ENCODE assay signal across 1 cellular context in genomic region chr16:5058476-5058875, GRCh38.
TF ChIP-seq lines count a peak whose summit lies in the region.

No MANE protein-coding gene starts in this region.

TF ChIP-seq in HepG2, 621 proteins besides CTCF, POLR2A, EP300 and RAD21 (continued from another document and continues in another):
- TF ChIP-seq TFAP4 (IDR thresholded peaks at IDR 0.05; ENCODE audit: borderline replicate concordance, low read depth) (peak; percentile 27; the same call in 1 of the 2 replicates), ZSCAN5A (CRISPR knock-in tag; IDR thresholded peaks at IDR 0.05; ENCODE audit: borderline replicate concordance) (no peak), ZZZ3 (CRISPR knock-in tag; IDR thresholded peaks at IDR 0.05; ENCODE audit: borderline replicate concordance) (no peak), SMC3 (IDR thresholded peaks at IDR 0.05; ENCODE audit: low read length) (peak; percentile 62; the same call in 1 of the 2 replicates), ZNF333 (CRISPR knock-in tag; IDR thresholded peaks at IDR 0.05; ENCODE audit: borderline replicate concordance) (no peak), ZNF260 (CRISPR knock-in tag; IDR thresholded peaks at IDR 0.05; ENCODE audit: borderline replicate concordance, low read depth) (no peak), ZNF326 (CRISPR knock-in tag; IDR thresholded peaks at IDR 0.05; ENCODE audit: borderline replicate concordance) (no peak), AHDC1 (CRISPR knock-in tag; IDR thresholded peaks at IDR 0.05; ENCODE audit: borderline replicate concordance) (no peak), ZNF777 (CRISPR knock-in tag; IDR thresholded peaks at IDR 0.05) (no peak), TCF12 (IDR thresholded peaks at IDR 0.05) (no peak), TCF12 (CRISPR knock-in tag; IDR thresholded peaks at IDR 0.05) (no peak), DR1 (CRISPR knock-in tag; IDR thresholded peaks at IDR 0.05) (no peak), GRHL1 (CRISPR knock-in tag; conservative IDR thresholded peaks at IDR 0.05) (no peak), PITX1 (CRISPR knock-in tag; IDR thresholded peaks at IDR 0.05) (no peak), ZNF598 (CRISPR knock-in tag; IDR thresholded peaks at IDR 0.05; ENCODE audit: borderline replicate concordance) (no peak), BRCA1 (CRISPR knock-in tag; IDR thresholded peaks at IDR 0.05) (no peak), ZNF850 (CRISPR knock-in tag; conservative IDR thresholded peaks at IDR 0.05) (no peak), ARNT (IDR thresholded peaks at IDR 0.05) (no peak), IRX3 (CRISPR knock-in tag; IDR thresholded peaks at IDR 0.05; ENCODE audit: borderline replicate concordance, low read depth) (no peak), ZNF562 (CRISPR knock-in tag; IDR thresholded peaks at IDR 0.05; ENCODE audit: borderline replicate concordance) (no peak), ZNF280D (CRISPR knock-in tag; IDR thresholded peaks at IDR 0.05) (no peak), ZNF383 (CRISPR knock-in tag; IDR thresholded peaks at IDR 0.05; ENCODE audit: borderline replicate concordance) (no peak), SPEN (CRISPR knock-in tag; IDR thresholded peaks at IDR 0.05; ENCODE audit: low read depth) (no peak), ZNF687 (CRISPR knock-in tag; IDR thresholded peaks at IDR 0.05) (0 out of 2 replicates have a peak, but pooled peaks have one; percentile 28), MTF1 (CRISPR knock-in tag; IDR thresholded peaks at IDR 0.05) (no peak), FOXP4 (CRISPR knock-in tag; IDR thresholded peaks at IDR 0.05) (no peak), ZBTB34 (CRISPR knock-in tag; IDR thresholded peaks at IDR 0.05) (no peak), ZNF274 (CRISPR knock-in tag; IDR thresholded peaks at IDR 0.05) (0 out of 2 replicates have a peak, but pooled peaks have one; percentile 50), REL (CRISPR knock-in tag; conservative IDR thresholded peaks at IDR 0.05) (no peak), SRSF9 (IDR thresholded peaks at IDR 0.05; ENCODE audit: borderline replicate concordance, insufficient read depth, low read depth, low read length, poor library complexity, severe bottlenecking) (no peak), HOXA3 (CRISPR knock-in tag; IDR thresholded peaks at IDR 0.05) (peak; percentile 8; the same call in 1 of the 2 replicates)
